ENCODE assay signal across 1 cellular context in the genomic region with DNA sequence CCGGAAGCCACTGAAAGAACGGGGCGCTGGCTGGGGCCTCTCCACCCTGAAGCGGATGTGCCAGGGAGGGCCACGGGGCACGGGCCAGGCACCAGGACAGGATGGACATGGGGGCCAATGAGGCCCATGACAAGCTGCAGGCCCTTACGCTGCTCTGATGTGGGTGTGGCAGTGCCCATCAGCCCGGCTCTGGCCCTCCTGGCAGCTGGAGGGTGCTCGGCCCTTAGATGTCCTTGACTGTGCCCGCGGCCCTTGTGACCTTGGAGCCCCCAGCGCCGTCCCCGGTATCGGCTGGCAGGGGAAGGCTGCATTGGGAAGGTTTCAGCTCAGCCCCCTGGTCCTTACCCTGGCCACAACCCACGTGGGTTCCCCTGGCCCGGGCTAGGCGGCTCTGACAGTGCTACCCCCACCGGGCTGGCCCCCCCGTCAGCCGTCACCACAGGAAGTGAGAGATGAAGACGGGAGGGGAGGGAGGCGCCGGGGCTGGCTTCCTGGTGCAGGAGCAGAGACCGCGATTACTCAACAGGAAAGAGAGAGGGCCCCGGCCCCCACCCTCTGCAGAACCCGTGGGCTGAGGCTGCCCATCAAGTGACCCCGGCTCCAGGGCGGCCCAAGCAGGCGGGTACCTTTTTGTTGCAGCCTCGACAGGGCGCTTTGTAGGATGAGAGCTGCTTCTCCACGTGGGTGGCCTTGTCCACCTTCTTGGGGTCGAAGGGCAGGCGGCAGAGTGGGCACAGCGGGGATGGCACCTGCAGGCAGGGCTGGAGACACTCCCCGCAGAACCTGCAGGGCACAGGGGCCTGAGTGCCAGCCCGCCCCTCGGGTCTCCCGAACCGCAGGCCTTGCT.
TF ChIP-seq lines count a peak whose summit lies in the region.

No MANE protein-coding gene starts in this region.

TF ChIP-seq in IMR-90, 13 proteins besides CTCF, POLR2A, EP300 and RAD21:
- TF ChIP-seq NFE2L2 (IDR thresholded peaks at IDR 0.05; ENCODE audit: low read depth, low read length) (no peak), CHD1 (IDR thresholded peaks at IDR 0.05; ENCODE audit: low read depth, low read length) (no peak), BHLHE40 (IDR thresholded peaks at IDR 0.05; ENCODE audit: low read depth, low read length) (0 out of 2 replicates have a peak, but pooled peaks have one; percentile 14), MAZ (IDR thresholded peaks at IDR 0.05; ENCODE audit: borderline replicate concordance, low read depth, low read length) (peak; percentile 100), CEBPB (IDR thresholded peaks at IDR 0.05; ENCODE audit: low read depth, low read length) (peak; percentile 85), FOS (IDR thresholded peaks at IDR 0.05; ENCODE audit: low read depth, low read length) (0 out of 2 replicates have a peak, but pooled peaks have one; percentile 3), MAFK (IDR thresholded peaks at IDR 0.05; ENCODE audit: low read depth, low read length) (no peak), RFX5 (IDR thresholded peaks at IDR 0.05; ENCODE audit: low read depth, low read length) (no peak), RCOR1 (IDR thresholded peaks at IDR 0.05; ENCODE audit: insufficient replicate concordance, low read length) (no peak), MXI1 (IDR thresholded peaks at IDR 0.05; ENCODE audit: borderline replicate concordance, low read depth, low read length) (peak; percentile 90; the same call in 1 of the 2 replicates), SMC3 (IDR thresholded peaks at IDR 0.05; ENCODE audit: low read depth, low read length) (no peak), ELK1 (IDR thresholded peaks at IDR 0.05; ENCODE audit: borderline replicate concordance, low read depth, low read length) (no peak)
- TF ChIP-seq, protein P1, sequence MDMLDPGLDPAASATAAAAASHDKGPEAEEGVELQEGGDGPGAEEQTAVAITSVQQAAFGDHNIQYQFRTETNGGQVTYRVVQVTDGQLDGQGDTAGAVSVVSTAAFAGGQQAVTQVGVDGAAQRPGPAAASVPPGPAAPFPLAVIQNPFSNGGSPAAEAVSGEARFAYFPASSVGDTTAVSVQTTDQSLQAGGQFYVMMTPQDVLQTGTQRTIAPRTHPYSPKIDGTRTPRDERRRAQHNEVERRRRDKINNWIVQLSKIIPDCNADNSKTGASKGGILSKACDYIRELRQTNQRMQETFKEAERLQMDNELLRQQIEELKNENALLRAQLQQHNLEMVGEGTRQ (IDR thresholded peaks at IDR 0.05; ENCODE audit: low read depth, low read length): peak; percentile 64
